15 cellular contexts compared by ENCODE assay signal in genomic region chr20:1478566-1478965, GRCh38. TPM values are rescaled to one million over a fixed set of nuclear protein-coding genes. Genes with fewer than 3 reads are reported as not detected.
DNase-seq lines count a peak whose midpoint lies in the region; FAIRE-seq and TF ChIP-seq lines count a peak whose summit lies in the region.
"Had no signal": no experiment of that assay in that cellular context is flagged by ENCODE, and none has a peak within 500 bp of the region (broad histone marks: within the 10 kb centered on the region; RNA-seq: fewer than 3 reads in every experiment).

No MANE protein-coding gene starts in this region.

- no peaks in the 10 kb centered on the region for H3K9me3 ChIP-seq in skeletal muscle satellite cell (replicated peaks; ENCODE audit: low read length)

- H3K9ac ChIP-seq in skeletal muscle satellite cell (ENCODE audit: low read depth, low read length): no peak overlapping the region

- no peak for TF ChIP-seq POLR2A in H54 (IDR thresholded peaks at IDR 0.05; ENCODE audit: low read depth, low read length)

- H3K4me2 ChIP-seq in skeletal muscle satellite cell (ENCODE audit: low read length): peak overlapping the region; percentile 24

- no peak overlapping the region for H3K4me3 ChIP-seq in epithelial cell of proximal tubule (ENCODE audit: low read depth, low read length)
- H3K4me3 ChIP-seq in skeletal muscle satellite cell (ENCODE audit: low read length): no peak overlapping the region

- peaks cover 13% of the 10 kb centered on the region for H3K4me1 ChIP-seq in skeletal muscle satellite cell (ENCODE audit: control insufficient read depth, insufficient read depth, low read length)

- no peaks in the 10 kb centered on the region for H3K36me3 ChIP-seq in skeletal muscle satellite cell (ENCODE audit: insufficient read depth, low read length)

- peak; percentile 49 for DNase-seq in H54 (ENCODE audit: insufficient read length, low spot score)
- DNase-seq in RCC 7860 (ENCODE audit: low spot score): peak; percentile 55
- peak; percentile 42 for DNase-seq in epithelial cell of proximal tubule (ENCODE audit: low read depth)
- no peak for DNase-seq in effector CD8-positive, alpha-beta T cell (lab: John Stamatoyannopoulos, UW)
- DNase-seq in activated CD8-positive, alpha-beta memory T cell treated with anti-CD3 and anti-CD28 coated beads, Interleukin-2, amount 50 U/mL, for 48 hours: no peak
- no peak for DNase-seq in NCI-H524 (lab: John Stamatoyannopoulos, UW)
- DNase-seq in NCI-H1417 treated with DMSO at 0.1 percent for 48 hours (lab: John Stamatoyannopoulos, UW): no peak
- DNase-seq: activated CD4-positive, alpha-beta memory T cell treated with anti-CD3 and anti-CD28 coated beads for 36 hours; cortex of kidney; DMS53; posterior cingulate gyrus; stimulated activated CD4-positive, alpha-beta T cell treated with anti-CD3 and anti-CD28 coated beads, Interleukin-4, amount 100 ng/mL, for 4 hours; stimulated activated naive CD8-positive, alpha-beta T cell treated with anti-CD3 and anti-CD28 coated beads, Interleukin-15, amount 100 ng/mL, for 72 hours had no signal

- no peak for FAIRE-seq in H54 (lab: Jason Lieb, UNC)
- peak; percentile 39 for FAIRE-seq in RCC 7860 (lab: Jason Lieb, UNC)

- no peak for TF ChIP-seq CTCF in epithelial cell of proximal tubule (conservative IDR thresholded peaks at IDR 0.05; ENCODE audit: low read depth, low read length)

- no peaks in the 10 kb centered on the region for H3K27me3 ChIP-seq in skeletal muscle satellite cell (ENCODE audit: control insufficient read depth, insufficient read depth, low read length)

RNA-seq across cellular contexts. Expression of gene NSFL1C, which starts 11.9 kb away (rescaled TPM):
- 58.6 and 61.6 TPM in 2 replicates for total RNA-seq in epithelial cell of proximal tubule
- total RNA-seq in skeletal muscle satellite cell (2012; rRNA removed): 25.1 and 31.7 TPM in 2 replicates

RNA-seq across cellular contexts. Expression of gene SIRPB2, which starts 12.7 kb away (rescaled TPM):
- 0.29 TPM in 1 of 2 replicates, not detected in the other for total RNA-seq in epithelial cell of proximal tubule
- total RNA-seq in skeletal muscle satellite cell (2012; rRNA removed): not detected in 2 replicates
- total RNA-seq: activated CD4-positive, alpha-beta memory T cell treated with anti-CD3 and anti-CD28 coated beads for 36 hours; activated naive CD4-positive, alpha-beta T cell treated with anti-CD3 and anti-CD28 coated beads, Interleukin-2, amount 50 U/mL, for 72 hours had no signal

Comparison
In these comparisons a context has a peak if more than half of its experiments do, and no peak if none do; other contexts are left out.
1. DNase-seq: peak in H54 (single experiment), RCC 7860 (single experiment) and epithelial cell of proximal tubule (single experiment); none in effector CD8-positive, alpha-beta T cell (single experiment), activated CD8-positive, alpha-beta memory T cell treated with anti-CD3 and anti-CD28 coated beads, Interleukin-2, amount 50 U/mL, for 48 hours (single experiment), NCI-H524 (0 of 2) and NCI-H1417 treated with DMSO at 0.1 percent for 48 hours (single experiment).